8 cellular contexts compared by ENCODE assay signal in the genomic region with DNA sequence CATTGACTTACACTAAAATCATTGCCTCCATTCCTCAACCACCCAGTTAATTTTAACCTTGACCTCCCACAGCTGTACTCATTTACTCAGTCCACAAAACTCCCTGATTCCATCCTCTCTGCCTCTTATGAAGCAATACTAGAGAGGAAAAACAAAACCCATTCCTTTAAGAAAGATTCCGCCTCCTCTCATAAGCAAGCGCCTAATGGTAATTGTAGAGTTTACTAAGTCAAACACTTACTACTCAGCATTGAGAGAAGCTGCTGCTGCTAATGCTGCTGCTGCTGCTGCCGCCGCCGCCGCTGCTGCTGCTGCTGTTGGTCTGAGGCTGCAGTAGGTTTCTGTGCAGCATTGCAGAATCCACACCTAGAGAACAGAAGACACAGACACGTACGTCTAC. TPM values are rescaled to one million over a fixed set of nuclear protein-coding genes. Genes with fewer than 3 reads are reported as not detected.
DNase-seq lines count a peak whose midpoint lies in the region; ATAC-seq, FAIRE-seq and TF ChIP-seq lines count a peak whose summit lies in the region.

No MANE protein-coding gene starts in this region.

- dilution Hi-C loops in keratinocyte (cut with MboI; ENCODE audit: extremely low pct_ligation_motif_present, low sequenced_read_pairs) = no loop called here

- H3K4me3 ChIP-seq in astrocyte (ENCODE audit: insufficient read depth, low read depth, low read length) = peak overlapping the region; percentile 74
- H3K4me3 ChIP-seq in keratinocyte (ENCODE audit: control insufficient read depth in 2 of 3, extremely low read depth in 1 of 3, insufficient read depth in 2 of 3, low read depth in 1 of 3, low read length in 3 of 3) = peak overlapping the region in 1 of 3 experiments; percentile 22

- POLR2A ChIA-PET in activated CD4-positive, alpha-beta T cell treated with anti-CD3 and anti-CD28 coated beads, Interleukin-2, amount 10 ng/mL, durations not matched to agents 7 days and 5 days (lab: Charles Lee) = no interaction called here

- H3K27me3 ChIP-seq in astrocyte (ENCODE audit: insufficient read depth, low read length) (no peaks in the 10 kb centered on the region), keratinocyte (ENCODE audit: control insufficient read depth, extremely low read depth, insufficient read depth, low read length) (no peaks in the 10 kb centered on the region)

- no peak for ATAC-seq in GM18511 (IDR thresholded peaks at IDR 0.05; ENCODE audit: unreplicated experiment)
- no peak for ATAC-seq in HG02884 (IDR thresholded peaks at IDR 0.05; ENCODE audit: unreplicated experiment)
- ATAC-seq in HG02938 (IDR thresholded peaks at IDR 0.05; ENCODE audit: unreplicated experiment) = no peak

- H2AFZ ChIP-seq in astrocyte (ENCODE audit: low read depth, low read length) (peak overlapping the region; percentile 65), keratinocyte (ENCODE audit: control insufficient read depth, low read length) (peak overlapping the region; percentile 79)

- peaks cover 6% of the 10 kb centered on the region for H3K27me3 Mint-ChIP-seq in activated CD4-positive, alpha-beta T cell treated with anti-CD3 and anti-CD28 coated beads, Interleukin-2, amount 10 ng/mL, durations not matched to agents 7 days and 5 days
- no peaks in the 10 kb centered on the region for H3K27me3 Mint-ChIP-seq in astrocyte (ENCODE audit: low read depth, unreplicated experiment)

- H3K4me1 ChIP-seq in astrocyte (ENCODE audit: insufficient read depth, low read length) = peaks cover 41% of the 10 kb centered on the region
- peaks cover 35% of the 10 kb centered on the region for H3K4me1 ChIP-seq in keratinocyte (ENCODE audit: control insufficient read depth, extremely low read depth, insufficient read depth, low read length)

- no peaks in the 10 kb centered on the region for H3K9me1 ChIP-seq in keratinocyte (ENCODE audit: control insufficient read depth, extremely low read depth, insufficient read depth, low read length)

- no peak overlapping the region for H3K27ac Mint-ChIP-seq in activated CD4-positive, alpha-beta T cell treated with anti-CD3 and anti-CD28 coated beads, Interleukin-2, amount 10 ng/mL, durations not matched to agents 7 days and 5 days
- H3K27ac Mint-ChIP-seq in astrocyte (ENCODE audit: unreplicated experiment) = no peak overlapping the region

- peaks cover 22% of the 10 kb centered on the region for H4K20me1 ChIP-seq in astrocyte (ENCODE audit: insufficient read depth, low read length)
- no peaks in the 10 kb centered on the region for H4K20me1 ChIP-seq in keratinocyte (ENCODE audit: control insufficient read depth, extremely low read depth, insufficient read depth, low read length)

- TF ChIP-seq CTCF in astrocyte (IDR thresholded peaks at IDR 0.05; ENCODE audit: insufficient read depth, low read depth, low read length) (no peak), keratinocyte (optimal IDR thresholded peaks at IDR 0.05 in 1 of 3, IDR thresholded peaks at IDR 0.05 in 1 of 3, conservative IDR thresholded peaks at IDR 0.05 in 1 of 3; ENCODE audit: extremely low read depth in 1 of 3, insufficient read depth in 2 of 3, low read length in 3 of 3) (no peak)

- H3K4me1 Mint-ChIP-seq in activated CD4-positive, alpha-beta T cell treated with anti-CD3 and anti-CD28 coated beads, Interleukin-2, amount 10 ng/mL, durations not matched to agents 7 days and 5 days = peaks cover 19% of the 10 kb centered on the region
- peaks cover 22% of the 10 kb centered on the region for H3K4me1 Mint-ChIP-seq in astrocyte (ENCODE audit: low read depth, unreplicated experiment)

- FAIRE-seq in astrocyte (lab: Jason Lieb, UNC) = peak; percentile 43
- no peak for FAIRE-seq in keratinocyte (lab: Jason Lieb, UNC)

- H3K36me3 ChIP-seq in astrocyte (ENCODE audit: insufficient read depth, low read length) (no peaks in the 10 kb centered on the region), keratinocyte (ENCODE audit: control insufficient read depth in 2 of 2, extremely low read depth in 1 of 2, insufficient read depth in 2 of 2, low read length in 2 of 2) (no peaks in the 10 kb centered on the region)

- H3K9me3 Mint-ChIP-seq in activated CD4-positive, alpha-beta T cell treated with anti-CD3 and anti-CD28 coated beads, Interleukin-2, amount 10 ng/mL, durations not matched to agents 7 days and 5 days = no peaks in the 10 kb centered on the region
- no peaks in the 10 kb centered on the region for H3K9me3 Mint-ChIP-seq in astrocyte (ENCODE audit: unreplicated experiment)

- H3K27ac ChIP-seq in astrocyte (ENCODE audit: low read depth, low read length) = peak overlapping the region; percentile 96
- H3K27ac ChIP-seq in keratinocyte (ENCODE audit: control insufficient read depth, insufficient read depth, low read length) = no peak overlapping the region

- H3K9ac ChIP-seq in astrocyte (ENCODE audit: low read length) (peak overlapping the region; percentile 88), keratinocyte (ENCODE audit: control insufficient read depth, extremely low read depth, insufficient read depth, low read length) (no peak overlapping the region)

- H3K79me2 ChIP-seq in astrocyte (ENCODE audit: insufficient read depth, low read length) = peaks cover 26% of the 10 kb centered on the region
- H3K79me2 ChIP-seq in keratinocyte (ENCODE audit: control insufficient read depth, insufficient read depth, low read length) = peaks cover 13% of the 10 kb centered on the region

- H3K9me3 ChIP-seq in astrocyte (ENCODE audit: insufficient read depth, low read depth, low read length) (no peaks in the 10 kb centered on the region), keratinocyte (ENCODE audit: control insufficient read depth, low read depth, low read length) (no peaks in the 10 kb centered on the region)

- H3K4me2 ChIP-seq in astrocyte (ENCODE audit: low read length) (peak overlapping the region; percentile 94), keratinocyte (ENCODE audit: control insufficient read depth, extremely low read depth, insufficient read depth, low read depth, low read length) (peak overlapping the region; percentile 81)

- CTCF ChIA-PET in activated CD4-positive, alpha-beta T cell treated with anti-CD3 and anti-CD28 coated beads, Interleukin-2, amount 10 ng/mL, durations not matched to agents 7 days and 5 days (lab: Charles Lee) = no interaction called here

- DNase-seq in activated CD4-positive, alpha-beta T cell treated with anti-CD3 and anti-CD28 coated beads, Interleukin-2, amount 50 U/mL, for 1 hour = peak; percentile 9
- DNase-seq in activated CD4-positive, alpha-beta T cell treated with anti-CD3 and anti-CD28 coated beads, Interleukin-2, amount 10 ng/mL, durations not matched to agents 7 days and 5 days = no peak
- DNase-seq in astrocyte (ENCODE audit: low read depth) (peak; percentile 67), keratinocyte (ENCODE audit: low read depth, low spot score) (no peak), stromal cell of bone marrow (ENCODE audit: low read depth) (peak; percentile 78)

- no peak overlapping the region for H3K4me3 Mint-ChIP-seq in activated CD4-positive, alpha-beta T cell treated with anti-CD3 and anti-CD28 coated beads, Interleukin-2, amount 10 ng/mL, durations not matched to agents 7 days and 5 days
- H3K4me3 Mint-ChIP-seq in astrocyte (ENCODE audit: unreplicated experiment) = no peak overlapping the region

- peaks cover 7% of the 10 kb centered on the region for H3K36me3 Mint-ChIP-seq in activated CD4-positive, alpha-beta T cell treated with anti-CD3 and anti-CD28 coated beads, Interleukin-2, amount 10 ng/mL, durations not matched to agents 7 days and 5 days (ENCODE audit: low read depth)
- H3K36me3 Mint-ChIP-seq in astrocyte (ENCODE audit: low read depth, unreplicated experiment) = no peaks in the 10 kb centered on the region

RNA-seq across cellular contexts. Expression of gene ADD3, which starts 2.1 kb away (rescaled TPM):
- 100 to 1,000 TPM; 360 to 444 TPM for total RNA-seq in activated CD4-positive, alpha-beta T cell treated with anti-CD3 and anti-CD28 coated beads, Interleukin-2, amount 10 ng/mL, durations not matched to agents 7 days and 5 days
- total RNA-seq in astrocyte = 127 and 148 TPM in 2 replicates
- polyA plus RNA-seq in keratinocyte = 56.9 to 61.7 TPM (median 57.8 TPM) in 3 replicates
- polyA plus RNA-seq in keratinocyte (2011; ENCODE audit: low read depth) = 38.7 TPM
- 18.9 and 97.8 TPM in 2 replicates for polyA plus RNA-seq in keratinocyte (2011; cell fraction: cytosol; rRNA removed)
- 84.3 and 135 TPM in 2 replicates for polyA plus RNA-seq in keratinocyte (2011; cell fraction: nucleus; rRNA removed)
- polyA plus RNA-seq in keratinocyte (2012; ENCODE audit: low replicate concordance) = 9.3 and 20.7 TPM in 2 replicates
- 28.1 to 53.9 TPM (median 44.8 TPM) in 3 replicates for polyA minus RNA-seq in keratinocyte
- polyA minus RNA-seq in keratinocyte (2011; cell fraction: cytosol; rRNA and poly(A)+ RNA removed) = 33.0 TPM
- polyA minus RNA-seq in keratinocyte (2011; cell fraction: nucleus; rRNA and poly(A)+ RNA removed) = 17.3 and 67.2 TPM in 2 replicates

Comparison
In these comparisons a context has a peak if more than half of its experiments do, and no peak if none do; other contexts are left out.
1. DNase-seq: peak in activated CD4-positive, alpha-beta T cell treated with anti-CD3 and anti-CD28 coated beads, Interleukin-2, amount 50 U/mL, for 1 hour (single experiment), astrocyte (single experiment) and stromal cell of bone marrow (single experiment); none in activated CD4-positive, alpha-beta T cell treated with anti-CD3 and anti-CD28 coated beads, Interleukin-2, amount 10 ng/mL, durations not matched to agents 7 days and 5 days (single experiment) and keratinocyte (single experiment).